ENCODE assay signal across 24 cellular contexts in the genomic region with DNA sequence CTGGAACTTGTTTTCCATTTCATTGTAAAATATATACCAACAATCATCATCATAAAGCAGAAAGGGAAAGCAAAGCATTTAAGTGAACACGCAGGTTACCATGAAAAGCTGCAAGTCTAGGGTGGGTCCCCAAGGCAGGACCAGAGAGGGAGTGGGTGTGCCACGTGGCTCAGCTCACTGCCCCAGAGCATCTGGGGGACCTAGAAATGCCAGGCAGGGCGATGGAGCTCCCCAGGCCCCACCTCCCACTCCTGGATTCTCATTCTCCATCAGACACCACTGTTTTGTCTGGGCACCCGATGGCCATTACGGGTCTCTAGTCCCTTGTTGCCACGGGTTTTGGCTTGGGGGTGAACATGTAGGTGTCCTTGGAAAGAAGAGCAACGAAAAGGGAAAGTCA. TPM values are rescaled to one million over a fixed set of nuclear protein-coding genes. Genes with fewer than 3 reads are reported as not detected.
DNase-seq lines count a peak whose midpoint lies in the region; ATAC-seq and TF ChIP-seq lines count a peak whose summit lies in the region.
"Had no signal": no experiment of that assay in that cellular context is flagged by ENCODE, and none has a peak within 500 bp of the region (broad histone marks: within the 10 kb centered on the region; RNA-seq: fewer than 3 reads in every experiment).

No MANE protein-coding gene starts in this region.

- intact Hi-C loops in lower lobe of right lung (cut with DNase I): no loop called here

- no peak for ATAC-seq in CD4-positive, CD25-positive, alpha-beta regulatory T cell (ENCODE audit: low read depth in 2 of 2)
- ATAC-seq in activated T-cell treated with anti-CD3 and anti-CD28 coated beads, Interleukin-2, amount 50 U/mL, for 72 hours (replicated peaks in 1 of 2): peak; percentile 7 to 14
- no peak for ATAC-seq in lower lobe of right lung
- ATAC-seq in GM18498 (IDR thresholded peaks at IDR 0.05; ENCODE audit: unreplicated experiment): no peak
- ATAC-seq: right lobe of liver had no signal

- H3K4me3 Mint-ChIP-seq in T-helper 1 cell treated with Interleukin-12 subunit alpha and Interleukin-12 subunit beta and Interleukin-4 antibody, amounts not matched to agents 30 μg/mL and 1 μg/mL, for 36 hours: peak overlapping the region; percentile 86
- peak overlapping the region; percentile 88 to 96 (median 90) for H3K4me3 Mint-ChIP-seq in CD4-positive, CD25-positive, alpha-beta regulatory T cell
- peak overlapping the region; percentile 90 for H3K4me3 Mint-ChIP-seq in activated T-cell treated with anti-CD3 and anti-CD28 coated beads, Interleukin-2, amount 50 U/mL, for 72 hours
- H3K4me3 Mint-ChIP-seq: B cell, type B pancreatic cell had no signal

- H3K27ac Mint-ChIP-seq in T-helper 1 cell treated with Interleukin-12 subunit alpha and Interleukin-12 subunit beta and Interleukin-4 antibody, amounts not matched to agents 30 μg/mL and 1 μg/mL, for 36 hours: peak overlapping the region; percentile 98
- H3K27ac Mint-ChIP-seq in CD4-positive, CD25-positive, alpha-beta regulatory T cell: peak overlapping the region; percentile 98 to 100 (median 99)
- peak overlapping the region; percentile 97 for H3K27ac Mint-ChIP-seq in activated T-cell treated with anti-CD3 and anti-CD28 coated beads, Interleukin-2, amount 50 U/mL, for 72 hours
- H3K27ac Mint-ChIP-seq: B cell, type B pancreatic cell had no signal

- H3K4me3 ChIP-seq in CD4-positive, CD25-positive, alpha-beta regulatory T cell (ENCODE audit: low read depth, low read length): peak overlapping the region; percentile 92
- no peak overlapping the region for H3K4me3 ChIP-seq in lower lobe of right lung
- H3K4me3 ChIP-seq: GM23248, hepatocyte, lung, right lobe of liver had no signal

- H3K9me3 ChIP-seq in CD4-positive, CD25-positive, alpha-beta regulatory T cell (ENCODE audit: control insufficient read depth in 2 of 2, low read length in 2 of 2): no peaks in the 10 kb centered on the region
- H3K9me3 ChIP-seq in lower lobe of right lung: peaks cover 12% of the 10 kb centered on the region
- H3K9me3 ChIP-seq: right lobe of liver had no signal

- no peaks in the 10 kb centered on the region for H3K9me3 Mint-ChIP-seq in T-helper 1 cell treated with Interleukin-12 subunit alpha and Interleukin-12 subunit beta and Interleukin-4 antibody, amounts not matched to agents 30 μg/mL and 1 μg/mL, for 36 hours
- H3K9me3 Mint-ChIP-seq in CD4-positive, CD25-positive, alpha-beta regulatory T cell: no peaks in the 10 kb centered on the region
- no peaks in the 10 kb centered on the region for H3K9me3 Mint-ChIP-seq in activated T-cell treated with anti-CD3 and anti-CD28 coated beads, Interleukin-2, amount 50 U/mL, for 72 hours
- H3K9me3 Mint-ChIP-seq: type B pancreatic cell had no signal

- peak overlapping the region; percentile 99 for H3K27ac ChIP-seq in CD4-positive, CD25-positive, alpha-beta regulatory T cell (ENCODE audit: insufficient read depth, low read length, poor library complexity, severe bottlenecking)
- H3K27ac ChIP-seq in lower lobe of right lung: no peak overlapping the region
- H3K27ac ChIP-seq: 22Rv1, GM23248, hepatocyte, parathyroid adenoma, right lobe of liver had no signal

- H3K27me3 Mint-ChIP-seq in T-helper 1 cell treated with Interleukin-12 subunit alpha and Interleukin-12 subunit beta and Interleukin-4 antibody, amounts not matched to agents 30 μg/mL and 1 μg/mL, for 36 hours (ENCODE audit: low read depth): no peaks in the 10 kb centered on the region
- H3K27me3 Mint-ChIP-seq in CD4-positive, CD25-positive, alpha-beta regulatory T cell: peaks cover 9% of the 10 kb centered on the region
- no peaks in the 10 kb centered on the region for H3K27me3 Mint-ChIP-seq in activated T-cell treated with anti-CD3 and anti-CD28 coated beads, Interleukin-2, amount 50 U/mL, for 72 hours (ENCODE audit: low read depth)

- peaks cover 94% of the 10 kb centered on the region for H3K4me1 Mint-ChIP-seq in T-helper 1 cell treated with Interleukin-12 subunit alpha and Interleukin-12 subunit beta and Interleukin-4 antibody, amounts not matched to agents 30 μg/mL and 1 μg/mL, for 36 hours (ENCODE audit: low read depth)
- peaks cover 35 to 99% (median 87%) of the 10 kb centered on the region in 4 donors for H3K4me1 Mint-ChIP-seq in CD4-positive, CD25-positive, alpha-beta regulatory T cell
- peaks cover 100% of the 10 kb centered on the region for H3K4me1 Mint-ChIP-seq in activated T-cell treated with anti-CD3 and anti-CD28 coated beads, Interleukin-2, amount 50 U/mL, for 72 hours (ENCODE audit: low read depth)
- H3K4me1 Mint-ChIP-seq: B cell had no signal

- DNase-seq in T-helper 1 cell (no peak), lower lobe of right lung (peak; percentile 9), superior temporal gyrus (ENCODE audit: extremely low spot score) (no peak), H4 (ENCODE audit: low spot score) (no peak)
- peak in 1 of 3 donors; percentile 55 for DNase-seq in CD4-positive, CD25-positive, alpha-beta regulatory T cell
- no peak for DNase-seq in activated T-cell treated with anti-CD3 and anti-CD28 coated beads, Interleukin-2, amount 50 U/mL, for 72 hours
- DNase-seq: dermis blood vessel endothelial cell; DMS 273 treated with DMSO at 0.1 percent for 48 hours; GDM1; GM23248; NCI-H1092 treated with DMSO at 0.1 percent for 48 hours; NCI-H2081; NCI-H510A; NK-92 treated with Interleukin-12 subunit alpha and Interleukin-12 subunit beta, amount 100 ng/mL, for 24 hours; right lobe of liver had no signal

- peaks cover 40% of the 10 kb centered on the region for H3K36me3 Mint-ChIP-seq in T-helper 1 cell treated with Interleukin-12 subunit alpha and Interleukin-12 subunit beta and Interleukin-4 antibody, amounts not matched to agents 30 μg/mL and 1 μg/mL, for 36 hours (ENCODE audit: low read depth)
- H3K36me3 Mint-ChIP-seq in CD4-positive, CD25-positive, alpha-beta regulatory T cell: peaks cover 47% of the 10 kb centered on the region
- peaks cover 2% of the 10 kb centered on the region in 2 donors for H3K36me3 Mint-ChIP-seq in activated T-cell treated with anti-CD3 and anti-CD28 coated beads, Interleukin-2, amount 50 U/mL, for 72 hours (ENCODE audit: insufficient read depth in 2 of 2)

- TF ChIP-seq CTCF in lower lobe of right lung (IDR thresholded peaks at IDR 0.05): no peak

- no peaks in the 10 kb centered on the region for H3K27me3 ChIP-seq in CD4-positive, CD25-positive, alpha-beta regulatory T cell (ENCODE audit: control insufficient read depth, insufficient read depth, low read length)
- H3K27me3 ChIP-seq in lower lobe of right lung (ENCODE audit: low read depth): peaks cover 13% of the 10 kb centered on the region
- H3K27me3 ChIP-seq: hepatocyte, right lobe of liver had no signal

- H3K36me3 ChIP-seq in CD4-positive, CD25-positive, alpha-beta regulatory T cell (ENCODE audit: control insufficient read depth, insufficient read depth, low read length): peaks cover 18% of the 10 kb centered on the region
- H3K36me3 ChIP-seq in lower lobe of right lung: no peaks in the 10 kb centered on the region
- H3K36me3 ChIP-seq: right lobe of liver had no signal

- peaks cover 99% of the 10 kb centered on the region for H3K4me1 ChIP-seq in CD4-positive, CD25-positive, alpha-beta regulatory T cell (ENCODE audit: control insufficient read depth, insufficient read depth, low read length, poor library complexity, severe bottlenecking)
- H3K4me1 ChIP-seq in lower lobe of right lung: no peaks in the 10 kb centered on the region
- H3K4me1 ChIP-seq: parathyroid adenoma, right lobe of liver had no signal

RNA-seq across cellular contexts. Expression of a gene that starts 34.7 kb away (rescaled TPM):
- 210 TPM for total RNA-seq in CD4-positive, CD25-positive, alpha-beta regulatory T cell
- polyA plus RNA-seq in CD4-positive, CD25-positive, alpha-beta regulatory T cell: 1 to 10 TPM; 5.3 to 5.7 (median 5.4) TPM
- 10 to 100 TPM; 54.4 to 58.0 TPM for total RNA-seq in activated T-cell treated with anti-CD3 and anti-CD28 coated beads, Interleukin-2, amount 50 U/mL, for 72 hours
- total RNA-seq in lower lobe of right lung: 2.3 TPM
- 0.90 and 1.4 TPM in 2 replicates for total RNA-seq in H4 (2014; rRNA removed; shearing (Covaris generic))
- total RNA-seq: fibroblast of villous mesenchyme, GM23248 had no signal
- polyA plus RNA-seq: GM23248 had no signal

Comparison
In these comparisons a context has a peak if more than half of its experiments do, and no peak if none do; other contexts are left out.
1. ATAC-seq: peak in activated T-cell treated with anti-CD3 and anti-CD28 coated beads, Interleukin-2, amount 50 U/mL, for 72 hours (2 of 2); none in CD4-positive, CD25-positive, alpha-beta regulatory T cell (0 of 2), lower lobe of right lung (0 of 2) and GM18498 (single experiment).
2. RNA of a gene that starts 34.7 kb away (total RNA-seq): 210 TPM in CD4-positive, CD25-positive, alpha-beta regulatory T cell (single experiment) and 54.4 to 58.0 TPM in activated T-cell treated with anti-CD3 and anti-CD28 coated beads, Interleukin-2, amount 50 U/mL, for 72 hours; 2.3 TPM in lower lobe of right lung (single experiment) and 0.90 to 1.4 TPM in H4; every median in the first group is over 10 times any median in the second.
3. Peak in every context shown above with its lines, with median percentiles within 50 percentile points of each other: H3K27ac Mint-ChIP-seq and H3K4me3 Mint-ChIP-seq.